Comparison of ENCODE assay signal across 35 cellular contexts in genomic region chr10:16609195-16609594, GRCh38.
"Had no signal": no experiment of that assay in that cellular context is flagged by ENCODE, and none has a peak within 500 bp of the region (broad histone marks: within the 10 kb centered on the region; RNA-seq: fewer than 3 reads in every experiment).

No MANE protein-coding gene starts in this region.

- H3K9me3 Mint-ChIP-seq: activated naive CD4-positive, alpha-beta T cell treated with anti-CD3 and anti-CD28 coated beads, Interleukin-2, amount 10 ng/mL, durations not matched to agents 7 days and 5 days; activated naive CD4-positive, alpha-beta T cell treated with anti-CD3 and anti-CD28 coated beads, Interleukin-2, amount 50 U/mL, for 24 hours; activated naive CD8-positive, alpha-beta T cell treated with anti-CD3 and anti-CD28 coated beads for 36 hours; activated T-cell treated with anti-CD3 and anti-CD28 coated beads, Interleukin-2, amount 50 U/mL, for 24 hours; activated T-cell treated with anti-CD3 and anti-CD28 coated beads, Interleukin-2, amount 50 U/mL, for 4 hours; activated T-cell treated with anti-CD3 and anti-CD28 coated beads, Interleukin-2, amount 50 U/mL, for 72 hours; activated T-helper 1 cell treated with anti-CD3 and anti-CD28 coated beads, Interleukin-12 subunit alpha, Interleukin-12 subunit beta, Interleukin-2, Interleukin-4 antibody, amounts not matched to agents 30 ng/mL and 10 ng/mL and 1 ng/mL, durations not matched to agents 14 hours and 24 hours and 36 hours; activated T-helper 17 cell treated with anti-CD3 and anti-CD28 coated beads, Interleukin-2, amount 50 U/mL, for 72 hours; activated T-helper 2 cell treated with anti-CD3 and anti-CD28 coated beads, Interferon-gamma antibody, Interleukin-2, Interleukin-4, amounts not matched to agents 10 μg/mL and 5 μg/mL and 100 μg/mL, durations not matched to agents 14 hours and 24 hours and 36 hours; brain; central memory CD8-positive, alpha-beta T cell had no signal

- DNase-seq: activated effector memory CD4-positive, alpha-beta T cell treated with anti-CD3 and anti-CD28 coated beads, Interleukin-2, amount 50 U/mL, for 16 hours; activated effector memory CD4-positive, alpha-beta T cell treated with Interleukin-2 at 50 U/mL for 16 hours; activated gamma-delta T cell; activated gamma-delta T cell treated with Interleukin-2 at 50 U/mL for 16 hours; activated naive CD4-positive, alpha-beta T cell; activated naive CD4-positive, alpha-beta T cell treated with anti-CD3 and anti-CD28 coated beads for 36 hours; activated naive CD4-positive, alpha-beta T cell treated with anti-CD3 and anti-CD28 coated beads, Interleukin-2, amount 10 ng/mL, durations not matched to agents 7 days and 5 days; activated naive CD4-positive, alpha-beta T cell treated with anti-CD3 and anti-CD28 coated beads, Interleukin-2, amount 50 U/mL, for 16 hours; activated naive CD4-positive, alpha-beta T cell treated with Interleukin-2 at 50 U/mL for 16 hours; activated naive CD8-positive, alpha-beta T cell treated with anti-CD3 and anti-CD28 coated beads for 36 hours; activated naive CD8-positive, alpha-beta T cell treated with anti-CD3 and anti-CD28 coated beads, Interleukin-2, amount 10 ng/mL, durations not matched to agents 7 days and 5 days; activated naive CD8-positive, alpha-beta T cell treated with anti-CD3 and anti-CD28 coated beads, Interleukin-2, amount 50 U/mL, for 24 hours; activated T-cell treated with anti-CD3 and anti-CD28 coated beads, Interleukin-2, amount 50 U/mL, for 1 hour; activated T-cell treated with anti-CD3 and anti-CD28 coated beads, Interleukin-2, amount 50 U/mL, for 24 hours; activated T-cell treated with anti-CD3 and anti-CD28 coated beads, Interleukin-2, amount 50 U/mL, for 4 hours; activated T-cell treated with anti-CD3 and anti-CD28 coated beads, Interleukin-2, amount 50 U/mL, for 48 hours; activated T-cell treated with anti-CD3 and anti-CD28 coated beads, Interleukin-2, amount 50 U/mL, for 72 hours; adrenal gland; amniotic stem cell; amygdala; aorta; body of pancreas; brain microvascular endothelial cell; central memory CD4-positive, alpha-beta T cell; cerebellar nuclear complex had no signal

- H3K27ac Mint-ChIP-seq: activated naive CD4-positive, alpha-beta T cell treated with anti-CD3 and anti-CD28 coated beads for 36 hours; activated naive CD4-positive, alpha-beta T cell treated with anti-CD3 and anti-CD28 coated beads, Interleukin-2, amount 10 ng/mL, durations not matched to agents 7 days and 5 days; activated naive CD4-positive, alpha-beta T cell treated with anti-CD3 and anti-CD28 coated beads, Interleukin-2, amount 50 U/mL, for 24 hours; activated naive CD4-positive, alpha-beta T cell treated with anti-CD3 and anti-CD28 coated beads, Interleukin-2, amount 50 U/mL, for 72 hours; activated naive CD8-positive, alpha-beta T cell; activated naive CD8-positive, alpha-beta T cell treated with anti-CD3 and anti-CD28 coated beads for 36 hours; activated naive CD8-positive, alpha-beta T cell treated with anti-CD3 and anti-CD28 coated beads, Interleukin-2, amount 10 ng/mL, durations not matched to agents 7 days and 5 days; activated naive CD8-positive, alpha-beta T cell treated with anti-CD3 and anti-CD28 coated beads, Interleukin-2, amount 50 U/mL, for 24 hours; activated T-cell treated with anti-CD3 and anti-CD28 coated beads, Interleukin-2, amount 50 U/mL, for 24 hours; activated T-cell treated with anti-CD3 and anti-CD28 coated beads, Interleukin-2, amount 50 U/mL, for 72 hours; activated T-helper 1 cell treated with anti-CD3 and anti-CD28 coated beads, Interleukin-12 subunit alpha, Interleukin-12 subunit beta, Interleukin-2, Interleukin-4 antibody, amounts not matched to agents 30 ng/mL and 10 ng/mL and 1 ng/mL, durations not matched to agents 14 hours and 24 hours and 36 hours; activated T-helper 17 cell treated with anti-CD3 and anti-CD28 coated beads, Interleukin-2, amount 50 U/mL, for 72 hours; activated T-helper 2 cell treated with anti-CD3 and anti-CD28 coated beads, Interferon-gamma antibody, Interleukin-2, Interleukin-4, amounts not matched to agents 10 μg/mL and 5 μg/mL and 100 μg/mL, durations not matched to agents 14 hours and 24 hours and 36 hours; brain had no signal

- H3K36me3 Mint-ChIP-seq: activated naive CD4-positive, alpha-beta T cell treated with anti-CD3 and anti-CD28 coated beads, Interleukin-2, amount 10 ng/mL, durations not matched to agents 7 days and 5 days; activated naive CD4-positive, alpha-beta T cell treated with anti-CD3 and anti-CD28 coated beads, Interleukin-2, amount 50 U/mL, for 72 hours; brain had no signal

- H3K4me3 Mint-ChIP-seq: activated naive CD4-positive, alpha-beta T cell treated with anti-CD3 and anti-CD28 coated beads for 36 hours; activated naive CD4-positive, alpha-beta T cell treated with anti-CD3 and anti-CD28 coated beads, Interleukin-2, amount 10 ng/mL, durations not matched to agents 7 days and 5 days; activated naive CD4-positive, alpha-beta T cell treated with anti-CD3 and anti-CD28 coated beads, Interleukin-2, amount 50 U/mL, for 24 hours; activated naive CD8-positive, alpha-beta T cell; activated naive CD8-positive, alpha-beta T cell treated with anti-CD3 and anti-CD28 coated beads for 36 hours; activated naive CD8-positive, alpha-beta T cell treated with anti-CD3 and anti-CD28 coated beads, Interleukin-2, amount 10 ng/mL, durations not matched to agents 7 days and 5 days; activated naive CD8-positive, alpha-beta T cell treated with anti-CD3 and anti-CD28 coated beads, Interleukin-2, amount 50 U/mL, for 24 hours; activated T-cell treated with anti-CD3 and anti-CD28 coated beads, Interleukin-2, amount 50 U/mL, for 24 hours; activated T-cell treated with anti-CD3 and anti-CD28 coated beads, Interleukin-2, amount 50 U/mL, for 4 hours; activated T-cell treated with anti-CD3 and anti-CD28 coated beads, Interleukin-2, amount 50 U/mL, for 72 hours; activated T-helper 1 cell treated with anti-CD3 and anti-CD28 coated beads, Interleukin-12 subunit alpha, Interleukin-12 subunit beta, Interleukin-2, Interleukin-4 antibody, amounts not matched to agents 30 ng/mL and 10 ng/mL and 1 ng/mL, durations not matched to agents 14 hours and 24 hours and 36 hours; activated T-helper 17 cell treated with anti-CD3 and anti-CD28 coated beads, Interleukin-2, amount 50 U/mL, for 72 hours; brain; central memory CD8-positive, alpha-beta T cell had no signal

- H3K4me1 Mint-ChIP-seq: activated naive CD4-positive, alpha-beta T cell treated with anti-CD3 and anti-CD28 coated beads, Interleukin-2, amount 10 ng/mL, durations not matched to agents 7 days and 5 days; activated naive CD4-positive, alpha-beta T cell treated with anti-CD3 and anti-CD28 coated beads, Interleukin-2, amount 50 U/mL, for 24 hours; activated naive CD8-positive, alpha-beta T cell treated with anti-CD3 and anti-CD28 coated beads for 36 hours; activated naive CD8-positive, alpha-beta T cell treated with anti-CD3 and anti-CD28 coated beads, Interleukin-2, amount 10 ng/mL, durations not matched to agents 7 days and 5 days; activated naive CD8-positive, alpha-beta T cell treated with anti-CD3 and anti-CD28 coated beads, Interleukin-2, amount 50 U/mL, for 24 hours; central memory CD8-positive, alpha-beta T cell had no signal

- H3K27me3 Mint-ChIP-seq: activated naive CD4-positive, alpha-beta T cell treated with anti-CD3 and anti-CD28 coated beads, Interleukin-2, amount 10 ng/mL, durations not matched to agents 7 days and 5 days; activated naive CD4-positive, alpha-beta T cell treated with anti-CD3 and anti-CD28 coated beads, Interleukin-2, amount 50 U/mL, for 24 hours; activated naive CD8-positive, alpha-beta T cell; activated naive CD8-positive, alpha-beta T cell treated with anti-CD3 and anti-CD28 coated beads for 36 hours; activated naive CD8-positive, alpha-beta T cell treated with anti-CD3 and anti-CD28 coated beads, Interleukin-2, amount 10 ng/mL, durations not matched to agents 7 days and 5 days; activated naive CD8-positive, alpha-beta T cell treated with anti-CD3 and anti-CD28 coated beads, Interleukin-2, amount 50 U/mL, for 24 hours; activated T-cell treated with anti-CD3 and anti-CD28 coated beads, Interleukin-2, amount 50 U/mL, for 24 hours; activated T-helper 17 cell treated with anti-CD3 and anti-CD28 coated beads, Interleukin-2, amount 50 U/mL, for 72 hours; central memory CD8-positive, alpha-beta T cell had no signal

- FAIRE-seq: astrocyte, bronchial epithelial cell had no signal
